ENCODE assay signal across 1 cellular context in genomic region chr2:203021986-203022385, GRCh38.
TF ChIP-seq lines count a peak whose summit lies in the region.

No MANE protein-coding gene starts in this region.

TF ChIP-seq in IMR-90, 13 proteins besides CTCF, POLR2A, EP300 and RAD21:
- no peak for TF ChIP-seq CEBPB (IDR thresholded peaks at IDR 0.05; ENCODE audit: low read depth, low read length)
- TF ChIP-seq RCOR1 (IDR thresholded peaks at IDR 0.05; ENCODE audit: insufficient replicate concordance, low read length): no peak
- no peak for TF ChIP-seq CHD1 (IDR thresholded peaks at IDR 0.05; ENCODE audit: low read depth, low read length)
- TF ChIP-seq FOS (IDR thresholded peaks at IDR 0.05; ENCODE audit: low read depth, low read length): no peak
- TF ChIP-seq NFE2L2 (IDR thresholded peaks at IDR 0.05; ENCODE audit: low read depth, low read length): no peak
- TF ChIP-seq MAZ (IDR thresholded peaks at IDR 0.05; ENCODE audit: borderline replicate concordance, low read depth, low read length): no peak
- TF ChIP-seq, protein P1, sequence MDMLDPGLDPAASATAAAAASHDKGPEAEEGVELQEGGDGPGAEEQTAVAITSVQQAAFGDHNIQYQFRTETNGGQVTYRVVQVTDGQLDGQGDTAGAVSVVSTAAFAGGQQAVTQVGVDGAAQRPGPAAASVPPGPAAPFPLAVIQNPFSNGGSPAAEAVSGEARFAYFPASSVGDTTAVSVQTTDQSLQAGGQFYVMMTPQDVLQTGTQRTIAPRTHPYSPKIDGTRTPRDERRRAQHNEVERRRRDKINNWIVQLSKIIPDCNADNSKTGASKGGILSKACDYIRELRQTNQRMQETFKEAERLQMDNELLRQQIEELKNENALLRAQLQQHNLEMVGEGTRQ (IDR thresholded peaks at IDR 0.05; ENCODE audit: low read depth, low read length): no peak
- no peak for TF ChIP-seq BHLHE40 (IDR thresholded peaks at IDR 0.05; ENCODE audit: low read depth, low read length)
- TF ChIP-seq SMC3 (IDR thresholded peaks at IDR 0.05; ENCODE audit: low read depth, low read length): no peak
